20 cellular contexts compared by ENCODE assay signal in genomic region chr17:55122114-55122513, GRCh38.
"Had no signal": no experiment of that assay in that cellular context is flagged by ENCODE, and none has a peak within 500 bp of the region (broad histone marks: within the 10 kb centered on the region; RNA-seq: fewer than 3 reads in every experiment).

No MANE protein-coding gene starts in this region.

- H3K4me3 ChIP-seq: coronary artery, dorsolateral prefrontal cortex, esophagus muscularis mucosa, gastrocnemius medialis, heart right ventricle, left lung, lower lobe of right lung, mucosa of descending colon had no signal

- H3K4me3 Mint-ChIP-seq: mesothelial cell of epicardium, naive B cell had no signal

- H3K4me1 Mint-ChIP-seq: mesothelial cell of epicardium, naive B cell had no signal

- H3K9me3 Mint-ChIP-seq: mesothelial cell of epicardium, naive B cell had no signal

- H3K27me3 ChIP-seq: dorsolateral prefrontal cortex, esophagus muscularis mucosa, gastrocnemius medialis, heart right ventricle, left lung had no signal

- H3K36me3 Mint-ChIP-seq: mesothelial cell of epicardium, naive B cell had no signal

- H3K36me3 ChIP-seq: esophagus muscularis mucosa, gastrocnemius medialis, heart right ventricle, left lung, lower lobe of right lung had no signal

- DNase-seq: dermis blood vessel endothelial cell; dorsolateral prefrontal cortex; effector CD4-positive, alpha-beta T cell; effector memory CD4-positive, alpha-beta T cell; foreskin melanocyte; gastrocnemius medialis; glutamatergic neuron; head of caudate nucleus; heart right ventricle; hippocampal formation; left cardiac atrium; left lung; left ventricle myocardium superior; lower lobe of right lung; mesenchymal stem cell; mucosa of descending colon; naive B cell had no signal

- H3K27ac Mint-ChIP-seq: mesothelial cell of epicardium, naive B cell had no signal

- H3K9me3 ChIP-seq: esophagus muscularis mucosa, gastrocnemius medialis, heart right ventricle, left lung, lower lobe of right lung, mucosa of descending colon had no signal

- H3K27me3 Mint-ChIP-seq: naive B cell had no signal

- H3K4me1 ChIP-seq: gastrocnemius medialis, left lung, lower lobe of right lung had no signal

- ATAC-seq: gastrocnemius medialis, heart right ventricle, left cardiac atrium, left lung, left ventricle myocardium superior, lower lobe of right lung, mucosa of descending colon had no signal
